Comparison of ENCODE assay signal across 1 cellular context in the genomic region with DNA sequence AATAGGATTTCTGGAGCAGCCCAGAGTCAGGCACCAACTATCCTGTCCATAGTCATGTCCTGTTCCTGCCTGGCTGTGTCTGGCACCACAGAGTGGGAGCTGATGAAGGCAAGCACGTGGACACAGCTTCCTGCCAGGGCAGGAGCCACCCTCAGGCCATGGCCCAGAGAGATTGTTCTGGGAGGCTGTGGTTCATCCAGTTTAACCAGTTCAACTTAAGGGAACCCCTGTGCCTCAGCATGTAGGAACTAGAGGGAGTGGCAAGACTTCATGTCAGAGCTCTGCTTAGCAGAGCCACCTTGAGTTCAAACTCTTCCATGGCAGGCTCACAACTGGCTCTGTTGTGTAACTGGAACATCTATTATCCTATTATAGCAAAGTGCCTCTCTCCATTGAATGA.
TF ChIP-seq lines count a peak whose summit lies in the region.

No MANE protein-coding gene starts in this region.

TF ChIP-seq in WTC11, 78 proteins besides CTCF, POLR2A, EP300 and RAD21 (continued from another document):
- TF ChIP-seq, protein P1, sequence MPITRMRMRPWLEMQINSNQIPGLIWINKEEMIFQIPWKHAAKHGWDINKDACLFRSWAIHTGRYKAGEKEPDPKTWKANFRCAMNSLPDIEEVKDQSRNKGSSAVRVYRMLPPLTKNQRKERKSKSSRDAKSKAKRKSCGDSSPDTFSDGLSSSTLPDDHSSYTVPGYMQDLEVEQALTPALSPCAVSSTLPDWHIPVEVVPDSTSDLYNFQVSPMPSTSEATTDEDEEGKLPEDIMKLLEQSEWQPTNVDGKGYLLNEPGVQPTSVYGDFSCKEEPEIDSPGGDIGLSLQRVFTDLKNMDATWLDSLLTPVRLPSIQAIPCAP (CRISPR knock-in tag; IDR thresholded peaks at IDR 0.05), result no peak
- TF ChIP-seq HMGA2 (CRISPR knock-in tag; IDR thresholded peaks at IDR 0.05), result no peak
- TF ChIP-seq, protein P2, sequence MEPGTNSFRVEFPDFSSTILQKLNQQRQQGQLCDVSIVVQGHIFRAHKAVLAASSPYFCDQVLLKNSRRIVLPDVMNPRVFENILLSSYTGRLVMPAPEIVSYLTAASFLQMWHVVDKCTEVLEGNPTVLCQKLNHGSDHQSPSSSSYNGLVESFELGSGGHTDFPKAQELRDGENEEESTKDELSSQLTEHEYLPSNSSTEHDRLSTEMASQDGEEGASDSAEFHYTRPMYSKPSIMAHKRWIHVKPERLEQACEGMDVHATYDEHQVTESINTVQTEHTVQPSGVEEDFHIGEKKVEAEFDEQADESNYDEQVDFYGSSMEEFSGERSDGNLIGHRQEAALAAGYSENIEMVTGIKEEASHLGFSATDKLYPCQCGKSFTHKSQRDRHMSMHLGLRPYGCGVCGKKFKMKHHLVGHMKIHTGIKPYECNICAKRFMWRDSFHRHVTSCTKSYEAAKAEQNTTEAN (CRISPR knock-in tag; IDR thresholded peaks at IDR 0.05), result no peak
